In the genomic region with DNA sequence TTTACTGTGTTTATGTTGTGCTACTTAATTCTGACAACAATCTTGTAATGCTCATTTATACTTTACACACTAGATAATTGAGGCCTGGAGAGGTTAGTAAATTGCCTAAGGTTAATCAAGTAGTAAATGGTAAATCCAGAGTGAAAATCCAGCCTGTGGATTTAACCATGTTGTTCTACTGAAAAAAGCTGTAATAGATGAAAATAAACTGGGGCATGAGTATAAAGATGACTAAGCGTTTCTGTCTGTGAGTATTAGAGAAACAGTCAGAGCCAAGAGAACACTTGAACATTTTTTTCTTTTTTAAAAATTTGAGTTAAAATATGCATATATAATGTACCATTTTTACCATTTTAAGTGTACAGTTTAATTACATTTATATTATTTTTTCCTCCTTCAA, we compare ENCODE assay signal across 20 cellular contexts. TPM values are rescaled to one million over a fixed set of nuclear protein-coding genes. Genes with fewer than 3 reads are reported as not detected.
DNase-seq lines count a peak whose midpoint lies in the region; ATAC-seq and TF ChIP-seq lines count a peak whose summit lies in the region.
"Had no signal": no experiment of that assay in that cellular context is flagged by ENCODE, and none has a peak within 500 bp of the region (broad histone marks: within the 10 kb centered on the region; RNA-seq: fewer than 3 reads in every experiment).

No MANE protein-coding gene starts in this region.

- peak overlapping the region; percentile 25 for H3K4me2 ChIP-seq in osteoblast (ENCODE audit: insufficient read depth, low read length)

- no peaks in the 10 kb centered on the region for H3K79me2 ChIP-seq in osteoblast (ENCODE audit: insufficient read depth, low read length)

- no peaks in the 10 kb centered on the region for H3K4me1 Mint-ChIP-seq in stimulated activated naive B cell treated with anti-CD40 and anti-IgM and Interleukin-4, amounts not matched to agents 10 μg/mL and 1 μg/mL and 100 μg/mL, for 72 hours
- H3K4me1 Mint-ChIP-seq: activated naive CD8-positive, alpha-beta T cell treated with anti-CD3 and anti-CD28 coated beads, Interleukin-2, amount 50 U/mL, for 24 hours; B cell; nephron progenitor cell; T-helper 17 cell had no signal

- H3K27ac ChIP-seq in cingulate gyrus (ENCODE audit: low read depth, low read length), result peak overlapping the region; percentile 14
- H3K27ac ChIP-seq in osteoblast (ENCODE audit: low read depth, low read length), result no peak overlapping the region
- H3K27ac ChIP-seq: prostate gland had no signal

- no peak overlapping the region for H3K27ac Mint-ChIP-seq in stimulated activated naive B cell treated with anti-CD40 and anti-IgM and Interleukin-4, amounts not matched to agents 10 μg/mL and 1 μg/mL and 100 μg/mL, for 72 hours
- H3K27ac Mint-ChIP-seq: activated naive CD8-positive, alpha-beta T cell treated with anti-CD3 and anti-CD28 coated beads, Interleukin-2, amount 50 U/mL, for 24 hours; B cell; nephron progenitor cell; T-helper 17 cell had no signal

- H3K9me3 ChIP-seq in osteoblast (ENCODE audit: low read depth, low read length), result no peaks in the 10 kb centered on the region
- H3K9me3 ChIP-seq: prostate gland had no signal

- H2AFZ ChIP-seq in osteoblast (ENCODE audit: low read length), result no peak overlapping the region

- no peak overlapping the region for H3K4me3 ChIP-seq in osteoblast (ENCODE audit: insufficient read depth, low read length)
- H3K4me3 ChIP-seq: prostate gland had no signal

- no peaks in the 10 kb centered on the region for H3K27me3 ChIP-seq in osteoblast (ENCODE audit: insufficient read depth, low read length)

- no peaks in the 10 kb centered on the region for H4K20me1 ChIP-seq in osteoblast (ENCODE audit: insufficient read depth, low read length)

- peaks cover 0 to 2% of the 10 kb centered on the region in 2 donors for H3K9me3 Mint-ChIP-seq in stimulated activated naive B cell treated with anti-CD40 and anti-IgM and Interleukin-4, amounts not matched to agents 10 μg/mL and 1 μg/mL and 100 μg/mL, for 72 hours
- H3K9me3 Mint-ChIP-seq: activated naive CD8-positive, alpha-beta T cell treated with anti-CD3 and anti-CD28 coated beads, Interleukin-2, amount 50 U/mL, for 24 hours; nephron progenitor cell had no signal

- H3K36me3 ChIP-seq in osteoblast (ENCODE audit: insufficient read depth, low read length), result no peaks in the 10 kb centered on the region
- H3K36me3 ChIP-seq: prostate gland had no signal

- TF ChIP-seq CTCF in osteoblast (IDR thresholded peaks at IDR 0.05; ENCODE audit: extremely low read depth, low read depth, low read length), result no peak

- H3K27me3 Mint-ChIP-seq in stimulated activated naive B cell treated with anti-CD40 and anti-IgM and Interleukin-4, amounts not matched to agents 10 μg/mL and 1 μg/mL and 100 μg/mL, for 72 hours, result peaks cover 4 to 6% of the 10 kb centered on the region in 2 donors
- H3K27me3 Mint-ChIP-seq: T-helper 17 cell had no signal

- H3K36me3 Mint-ChIP-seq in stimulated activated naive B cell treated with anti-CD40 and anti-IgM and Interleukin-4, amounts not matched to agents 10 μg/mL and 1 μg/mL and 100 μg/mL, for 72 hours, result no peaks in the 10 kb centered on the region

- H3K4me3 Mint-ChIP-seq in stimulated activated naive B cell treated with anti-CD40 and anti-IgM and Interleukin-4, amounts not matched to agents 10 μg/mL and 1 μg/mL and 100 μg/mL, for 72 hours, result no peak overlapping the region
- H3K4me3 Mint-ChIP-seq: activated naive CD8-positive, alpha-beta T cell treated with anti-CD3 and anti-CD28 coated beads, Interleukin-2, amount 50 U/mL, for 24 hours; B cell; nephron progenitor cell; T-helper 17 cell had no signal

- DNase-seq in EH (ENCODE audit: low read depth), result peak; percentile 38
- DNase-seq in M059J (ENCODE audit: low read depth), result peak; percentile 7
- no peak for DNase-seq in osteoblast (ENCODE audit: insufficient read length, low spot score, missing footprints)
- no peak for DNase-seq in occipital lobe (lab: John Stamatoyannopoulos, UW)
- DNase-seq in stimulated activated naive B cell treated with anti-CD40 and anti-IgM and Interleukin-4, amounts not matched to agents 10 μg/mL and 1 μg/mL and 100 μg/mL, for 72 hours, result no peak
- DNase-seq: activated naive CD8-positive, alpha-beta T cell treated with anti-CD3 and anti-CD28 coated beads, Interleukin-2, amount 50 U/mL, for 24 hours; caudate nucleus; left colon; midbrain; NCI-H2029; NCI-H524 treated with DMSO at 0.1 percent for 48 hours; nephron progenitor cell; SHP77; stimulated activated CD4-positive, alpha-beta T cell treated with anti-CD3 and anti-CD28 coated beads, Interleukin-12 subunit alpha, Interleukin-12 subunit beta, amount 100 ng/mL, for 4 hours; T-helper 17 cell had no signal

- H3K4me1 ChIP-seq in osteoblast (ENCODE audit: insufficient read depth, low read length), result peaks cover 4% of the 10 kb centered on the region
- H3K4me1 ChIP-seq: prostate gland had no signal

- ATAC-seq in HG03469 (IDR thresholded peaks at IDR 0.05; ENCODE audit: unreplicated experiment) (no peak), HG02763 (IDR thresholded peaks at IDR 0.05; ENCODE audit: unreplicated experiment) (no peak)
- ATAC-seq in stimulated activated naive B cell treated with anti-CD40 and anti-IgM and Interleukin-4, amounts not matched to agents 10 μg/mL and 1 μg/mL and 100 μg/mL, for 72 hours (replicated peaks), result no peak
- ATAC-seq: activated naive CD8-positive, alpha-beta T cell treated with anti-CD3 and anti-CD28 coated beads, Interleukin-2, amount 50 U/mL, for 24 hours; left colon; T-helper 17 cell had no signal

RNA-seq across cellular contexts. Expression of gene LEPR, which starts 47.9 kb away (rescaled TPM):
- 7.8 and 8.6 TPM in 2 replicates for total RNA-seq in M059J (2014; rRNA removed; shearing (Covaris generic))
- total RNA-seq in osteoblast, result 169 and 235 TPM in 2 replicates
- 12.8 TPM for total RNA-seq in occipital lobe

RNA-seq across cellular contexts. Expression of gene LEPROT, which starts 47.9 kb away (rescaled TPM):
- total RNA-seq in M059J (2014; rRNA removed; shearing (Covaris generic)), result 31.2 and 44.7 TPM in 2 replicates
- total RNA-seq in osteoblast (87.9 and 111 TPM in 2 replicates), occipital lobe (35.2 TPM)

Comparison
In these comparisons a context has a peak if more than half of its experiments do, and no peak if none do; other contexts are left out.
1. DNase-seq: peak in EH (single experiment) and M059J (single experiment); none in osteoblast (single experiment), occipital lobe (single experiment) and stimulated activated naive B cell treated with anti-CD40 and anti-IgM and Interleukin-4, amounts not matched to agents 10 μg/mL and 1 μg/mL and 100 μg/mL, for 72 hours (single experiment).
2. RNA of gene LEPR, which starts 47.9 kb away (total RNA-seq): 169 to 235 TPM in osteoblast; 12.8 TPM in occipital lobe (single experiment) and 7.8 to 8.6 TPM in M059J; every median in the first group is over 10 times any median in the second.